Comparison of ENCODE assay signal across 12 cellular contexts in the genomic region with DNA sequence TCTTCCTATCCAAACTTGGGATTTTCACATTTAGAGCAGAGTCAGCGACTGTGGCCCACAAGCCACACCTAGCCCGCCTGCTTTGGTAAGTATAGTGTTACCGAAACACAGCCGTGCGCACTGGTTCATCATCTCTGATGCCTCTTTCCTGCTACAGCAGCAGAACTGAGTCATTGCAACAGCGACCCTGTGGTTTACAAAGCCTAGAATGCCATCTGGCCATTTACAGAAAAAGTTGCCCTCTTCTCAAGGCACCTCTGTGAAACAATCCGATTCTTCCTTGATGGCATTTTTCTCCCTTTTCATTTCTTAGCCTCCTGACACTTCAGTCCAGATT. TPM values are rescaled to one million over a fixed set of nuclear protein-coding genes. Genes with fewer than 3 reads are reported as not detected.
DNase-seq lines count a peak whose midpoint lies in the region; ATAC-seq, FAIRE-seq and TF ChIP-seq lines count a peak whose summit lies in the region.
"Had no signal": no experiment of that assay in that cellular context is flagged by ENCODE, and none has a peak within 500 bp of the region (broad histone marks: within the 10 kb centered on the region; RNA-seq: fewer than 3 reads in every experiment).

No MANE protein-coding gene starts in this region.

- H3K9me3 ChIP-seq in esophagus squamous epithelium: no peaks in the 10 kb centered on the region

- H3K4me1 Mint-ChIP-seq in stimulated activated naive CD8-positive, alpha-beta T cell treated with anti-CD3 and anti-CD28 coated beads, Interleukin-15, amount 100 ng/mL, for 72 hours: peaks cover 6% of the 10 kb centered on the region

- H3K4me3 ChIP-seq in bronchial epithelial cell (ENCODE audit: low read depth, low read length) (no peak overlapping the region), esophagus squamous epithelium (no peak overlapping the region), dorsolateral prefrontal cortex (no peak overlapping the region)

- WGBS in esophagus squamous epithelium, 2 donors: 55 to 68% methylated on average over 7 of the region's 7 CpGs

- H3K27ac ChIP-seq in esophagus squamous epithelium (no peak overlapping the region), dorsolateral prefrontal cortex (no peak overlapping the region)
- H3K27ac ChIP-seq: C4-2B had no signal

- TF ChIP-seq CTCF in bronchial epithelial cell (IDR thresholded peaks at IDR 0.05; ENCODE audit: insufficient read depth, low read length, severe bottlenecking): no peak
- TF ChIP-seq CTCF in esophagus squamous epithelium (IDR thresholded peaks at IDR 0.05): no peak
- TF ChIP-seq CTCF in dorsolateral prefrontal cortex (IDR thresholded peaks at IDR 0.05 in 54 of 56, conservative IDR thresholded peaks at IDR 0.05 in 2 of 56; ENCODE audit: low read depth in 1 of 56, partially characterized antibody in 56 of 56): no peak

- DNase-seq in activated naive CD4-positive, alpha-beta T cell treated with anti-CD3 and anti-CD28 coated beads, Interleukin-2, amount 50 U/mL, for 72 hours (ENCODE audit: low spot score in 2 of 2): peak in 1 of 2 donors; percentile 12
- DNase-seq in activated naive CD4-positive, alpha-beta T cell (lab: John Stamatoyannopoulos, UW): no peak
- DNase-seq in NCI-H2171 treated with DMSO at 0.1 percent for 48 hours (lab: John Stamatoyannopoulos, UW) (peak; percentile 96), bronchial epithelial cell (ENCODE audit: low read depth) (peak; percentile 64), NCI-H146 treated with DMSO at 0.1 percent for 48 hours (lab: John Stamatoyannopoulos, UW; ENCODE audit: unreplicated experiment) (no peak), esophagus squamous epithelium (lab: John Stamatoyannopoulos, UW) (no peak), dorsolateral prefrontal cortex (no peak)
- DNase-seq in stimulated activated naive CD8-positive, alpha-beta T cell treated with anti-CD3 and anti-CD28 coated beads, Interleukin-15, amount 100 ng/mL, for 72 hours: no peak
- DNase-seq: hippocampal formation, naive B cell, NCI-H1092 had no signal

- intact Hi-C loops in esophagus squamous epithelium (cut with DNase I): no loop called here
- intact Hi-C loops in dorsolateral prefrontal cortex (cut with DNase I): no loop called here

- H3K4me3 Mint-ChIP-seq in stimulated activated naive CD8-positive, alpha-beta T cell treated with anti-CD3 and anti-CD28 coated beads, Interleukin-15, amount 100 ng/mL, for 72 hours: no peak overlapping the region
- H3K4me3 Mint-ChIP-seq: naive B cell had no signal

- H3K36me3 ChIP-seq in bronchial epithelial cell (ENCODE audit: control insufficient read depth, insufficient read depth, low read length): peaks cover 3% of the 10 kb centered on the region
- peaks cover 0 to 86% (median 0%) of the 10 kb centered on the region in 3 donors for H3K36me3 ChIP-seq in esophagus squamous epithelium

- peak; percentile 72 to 79 for ATAC-seq in activated naive CD4-positive, alpha-beta T cell treated with anti-CD3 and anti-CD28 coated beads, Interleukin-2, amount 50 U/mL, for 72 hours
- peak; percentile 58 for ATAC-seq in stimulated activated naive CD8-positive, alpha-beta T cell treated with anti-CD3 and anti-CD28 coated beads, Interleukin-15, amount 100 ng/mL, for 72 hours

- no peak for TF ChIP-seq POLR2A in esophagus squamous epithelium (IDR thresholded peaks at IDR 0.05)

- no peaks in the 10 kb centered on the region for H3K27me3 Mint-ChIP-seq in stimulated activated naive CD8-positive, alpha-beta T cell treated with anti-CD3 and anti-CD28 coated beads, Interleukin-15, amount 100 ng/mL, for 72 hours
- H3K27me3 Mint-ChIP-seq: naive B cell had no signal

- H3K27ac Mint-ChIP-seq in activated naive CD4-positive, alpha-beta T cell treated with anti-CD3 and anti-CD28 coated beads, Interleukin-2, amount 50 U/mL, for 72 hours: peak overlapping the region in 1 of 2 donors; percentile 33
- no peak overlapping the region for H3K27ac Mint-ChIP-seq in stimulated activated naive CD8-positive, alpha-beta T cell treated with anti-CD3 and anti-CD28 coated beads, Interleukin-15, amount 100 ng/mL, for 72 hours

- no peaks in the 10 kb centered on the region for H3K9me3 Mint-ChIP-seq in activated naive CD4-positive, alpha-beta T cell treated with anti-CD3 and anti-CD28 coated beads, Interleukin-2, amount 50 U/mL, for 72 hours
- H3K9me3 Mint-ChIP-seq in stimulated activated naive CD8-positive, alpha-beta T cell treated with anti-CD3 and anti-CD28 coated beads, Interleukin-15, amount 100 ng/mL, for 72 hours: no peaks in the 10 kb centered on the region
- H3K9me3 Mint-ChIP-seq: naive B cell had no signal

- H3K27me3 ChIP-seq in bronchial epithelial cell (ENCODE audit: control insufficient read depth, insufficient read depth, low read length) (no peaks in the 10 kb centered on the region), esophagus squamous epithelium (no peaks in the 10 kb centered on the region), dorsolateral prefrontal cortex (no peaks in the 10 kb centered on the region)

- no peak for FAIRE-seq in bronchial epithelial cell (lab: Jason Lieb, UNC)

- peaks cover 12 to 14% of the 10 kb centered on the region in 2 donors for H3K36me3 Mint-ChIP-seq in activated naive CD4-positive, alpha-beta T cell treated with anti-CD3 and anti-CD28 coated beads, Interleukin-2, amount 50 U/mL, for 72 hours

- peaks cover 0 to 8% (median 0%) of the 10 kb centered on the region in 3 donors for H3K4me1 ChIP-seq in esophagus squamous epithelium

RNA-seq across cellular contexts. Expression of gene IAH1, which starts 10.7 kb away (rescaled TPM):
- total RNA-seq in activated naive CD4-positive, alpha-beta T cell treated with anti-CD3 and anti-CD28 coated beads, Interleukin-2, amount 50 U/mL, for 72 hours: 10 to 100 TPM; 65.8 TPM
- 66.3 and 68.7 TPM in 2 replicates for total RNA-seq in bronchial epithelial cell
- total RNA-seq in esophagus squamous epithelium: 10 to 100 TPM in 3 of 4 donors, 1 to 10 TPM in 1; 6.0 to 47.9 (median 25.2) TPM
- 10 to 100 TPM; 46.2 to 81.5 (median 64.4) TPM for total RNA-seq in dorsolateral prefrontal cortex

RNA-seq across cellular contexts. Expression of gene CPSF3, which starts 40.2 kb away (rescaled TPM):
- 10 to 100 TPM; 55.8 to 63.3 TPM for total RNA-seq in activated naive CD4-positive, alpha-beta T cell treated with anti-CD3 and anti-CD28 coated beads, Interleukin-2, amount 50 U/mL, for 72 hours
- total RNA-seq in bronchial epithelial cell: 42.4 and 50.8 TPM in 2 replicates
- 10 to 100 TPM; 20.4 to 27.9 (median 24.0) TPM for total RNA-seq in esophagus squamous epithelium
- total RNA-seq in dorsolateral prefrontal cortex: 10 to 100 TPM; 11.9 to 33.6 (median 22.9) TPM

RNA-seq across cellular contexts. Expression of gene ITGB1BP1, which starts 40.3 kb away (rescaled TPM):
- total RNA-seq in activated naive CD4-positive, alpha-beta T cell treated with anti-CD3 and anti-CD28 coated beads, Interleukin-2, amount 50 U/mL, for 72 hours: 100 to 1,000 TPM; 101 to 173 TPM
- 18.7 and 37.6 TPM in 2 replicates for total RNA-seq in bronchial epithelial cell
- total RNA-seq in esophagus squamous epithelium: 10 to 100 TPM; 14.3 to 39.1 (median 32.6) TPM
- total RNA-seq in dorsolateral prefrontal cortex: 100 to 1,000 TPM in 116 of 120 experiments, 10 to 100 TPM in 4; 75.1 to 226 (median 141) TPM

Comparison
In these comparisons a context has a peak if more than half of its experiments do, and no peak if none do; other contexts are left out.
1. DNase-seq: peak in NCI-H2171 treated with DMSO at 0.1 percent for 48 hours (single experiment) and bronchial epithelial cell (single experiment); none in activated naive CD4-positive, alpha-beta T cell (0 of 4), stimulated activated naive CD8-positive, alpha-beta T cell treated with anti-CD3 and anti-CD28 coated beads, Interleukin-15, amount 100 ng/mL, for 72 hours (0 of 2), NCI-H146 treated with DMSO at 0.1 percent for 48 hours (single experiment), esophagus squamous epithelium (single experiment) and dorsolateral prefrontal cortex (0 of 10).